Comparison of ENCODE assay signal across 12 cellular contexts in the genomic region with DNA sequence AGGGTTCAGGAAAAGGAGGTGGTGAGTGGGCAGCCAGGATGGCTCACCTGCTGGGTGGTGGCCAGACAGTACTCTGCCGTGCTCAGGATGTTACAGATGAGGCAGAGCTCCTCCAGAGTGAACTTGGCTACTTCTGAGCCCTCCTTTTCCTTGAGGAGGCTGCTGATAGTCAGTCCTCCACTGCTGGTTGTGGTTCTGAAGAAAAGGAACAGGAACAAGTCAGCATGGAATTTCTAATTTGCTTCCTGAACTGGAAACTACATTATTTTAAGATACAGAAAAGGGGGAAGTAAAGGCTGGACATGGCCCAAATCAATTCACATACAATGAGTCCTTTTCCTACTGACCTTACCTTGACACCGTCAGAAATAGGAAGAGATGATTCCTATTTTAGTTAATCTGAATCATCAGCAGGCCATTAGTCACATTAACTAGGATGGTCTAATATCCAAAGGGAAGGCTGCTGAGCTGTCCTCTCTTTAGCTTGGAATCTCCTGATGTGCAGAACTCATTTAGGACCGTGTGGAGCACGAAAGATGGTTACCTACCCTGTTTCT.
DNase-seq lines count a peak whose midpoint lies in the region; ATAC-seq, FAIRE-seq and TF ChIP-seq lines count a peak whose summit lies in the region.
"Had no signal": no experiment of that assay in that cellular context is flagged by ENCODE, and none has a peak within 500 bp of the region (broad histone marks: within the 10 kb centered on the region; RNA-seq: fewer than 3 reads in every experiment).

No MANE protein-coding gene starts in this region.

- peak; percentile 24 for ATAC-seq in activated T-helper 17 cell treated with anti-CD3 and anti-CD28 coated beads, Interleukin-2, amount 50 U/mL, for 72 hours (replicated peaks)

- TF ChIP-seq POLR2A in H54 (IDR thresholded peaks at IDR 0.05; ENCODE audit: low read depth, low read length): no peak

- H3K9me3 Mint-ChIP-seq in activated T-helper 17 cell treated with anti-CD3 and anti-CD28 coated beads, Interleukin-2, amount 50 U/mL, for 72 hours: no peaks in the 10 kb centered on the region

- H3K4me3 ChIP-seq in rectal smooth muscle tissue (ENCODE audit: low read length): no peak overlapping the region
- H3K4me3 ChIP-seq: MG63, SJCRH30 had no signal

- H3K27ac Mint-ChIP-seq in activated T-helper 17 cell treated with anti-CD3 and anti-CD28 coated beads, Interleukin-2, amount 50 U/mL, for 72 hours: peak overlapping the region; percentile 56

- H3K27me3 Mint-ChIP-seq in activated T-helper 17 cell treated with anti-CD3 and anti-CD28 coated beads, Interleukin-2, amount 50 U/mL, for 72 hours: no peaks in the 10 kb centered on the region

- peak overlapping the region; percentile 60 for H3K27ac ChIP-seq in rectal smooth muscle tissue (ENCODE audit: low read depth, low read length)
- H3K27ac ChIP-seq: SJCRH30 had no signal

- H3K4me1 Mint-ChIP-seq in activated T-helper 17 cell treated with anti-CD3 and anti-CD28 coated beads, Interleukin-2, amount 50 U/mL, for 72 hours: peaks cover 20% of the 10 kb centered on the region

- no peak for FAIRE-seq in H54 (lab: Jason Lieb, UNC)

- peaks cover 60% of the 10 kb centered on the region for H3K36me3 Mint-ChIP-seq in activated T-helper 17 cell treated with anti-CD3 and anti-CD28 coated beads, Interleukin-2, amount 50 U/mL, for 72 hours (ENCODE audit: low read depth)

- H3K4me3 Mint-ChIP-seq in activated T-helper 17 cell treated with anti-CD3 and anti-CD28 coated beads, Interleukin-2, amount 50 U/mL, for 72 hours: peak overlapping the region; percentile 57

- H3K27me3 ChIP-seq in rectal smooth muscle tissue (ENCODE audit: control insufficient read depth, insufficient read depth, low read length): no peaks in the 10 kb centered on the region
- H3K27me3 ChIP-seq: MG63, SJCRH30 had no signal

- H3K9ac ChIP-seq in rectal smooth muscle tissue (ENCODE audit: low read length): no peak overlapping the region

- H3K36me3 ChIP-seq in rectal smooth muscle tissue (ENCODE audit: control insufficient read depth, insufficient read depth, low read length): peaks cover 18% of the 10 kb centered on the region
- H3K36me3 ChIP-seq: SJCRH30 had no signal

- peak; percentile 23 for DNase-seq in H54 (ENCODE audit: insufficient read length, low spot score)
- DNase-seq in globus pallidus (ENCODE audit: low spot score): peak; percentile 8
- DNase-seq in NCI-H2227 treated with DMSO at 0.1 percent for 48 hours (lab: John Stamatoyannopoulos, UW): no peak
- DNase-seq in activated effector memory CD4-positive, alpha-beta T cell treated with anti-CD3 and anti-CD28 coated beads, Interleukin-2, amount 50 U/mL, for 16 hours: no peak
- no peak for DNase-seq in superior temporal gyrus (ENCODE audit: extremely low spot score)
- DNase-seq in NCI-H345 (lab: John Stamatoyannopoulos, UW): no peak
- DNase-seq: activated gamma-delta T cell treated with Interleukin-2 at 50 U/mL for 16 hours, DMS53, SJCRH30 had no signal

- no peaks in the 10 kb centered on the region for H3K4me1 ChIP-seq in rectal smooth muscle tissue (ENCODE audit: control insufficient read depth, insufficient read depth, low read length)
- H3K4me1 ChIP-seq: SJCRH30 had no signal

Comparison
In these comparisons a context has a peak if more than half of its experiments do, and no peak if none do; other contexts are left out.
1. DNase-seq: peak in H54 (single experiment) and globus pallidus (single experiment); none in NCI-H2227 treated with DMSO at 0.1 percent for 48 hours (single experiment), activated effector memory CD4-positive, alpha-beta T cell treated with anti-CD3 and anti-CD28 coated beads, Interleukin-2, amount 50 U/mL, for 16 hours (single experiment), superior temporal gyrus (single experiment) and NCI-H345 (single experiment).